ENCODE assay signal across 23 cellular contexts in the genomic region with DNA sequence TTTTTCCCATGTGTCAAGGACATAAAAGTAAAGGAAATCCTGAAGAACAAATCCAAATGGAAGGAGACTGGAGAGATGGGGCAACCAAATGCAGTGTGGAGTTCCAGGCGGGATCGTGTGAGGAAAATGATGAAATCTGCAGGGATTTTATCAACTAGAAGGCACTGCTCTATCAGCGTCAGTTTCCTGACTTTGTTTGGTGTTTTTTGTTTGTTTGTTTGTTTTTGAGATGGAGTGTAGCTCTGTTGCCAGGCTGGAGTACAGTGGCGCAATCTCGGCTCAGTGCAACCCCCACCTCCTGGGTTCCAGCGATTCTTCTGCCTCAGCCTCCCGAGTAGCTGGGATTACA. TPM values are rescaled to one million over a fixed set of nuclear protein-coding genes. Genes with fewer than 3 reads are reported as not detected.
DNase-seq lines count a peak whose midpoint lies in the region; ATAC-seq, FAIRE-seq and TF ChIP-seq lines count a peak whose summit lies in the region.
"Had no signal": no experiment of that assay in that cellular context is flagged by ENCODE, and none has a peak within 500 bp of the region (broad histone marks: within the 10 kb centered on the region; RNA-seq: fewer than 3 reads in every experiment).

No MANE protein-coding gene starts in this region.

- no peaks in the 10 kb centered on the region for H3K79me2 ChIP-seq in HepG2 (ENCODE audit: insufficient read depth, low read length)

- TF ChIP-seq CTCF in right lobe of liver (IDR thresholded peaks at IDR 0.05) (no peak), HepG2 (CRISPR knock-in tag; IDR thresholded peaks at IDR 0.05) (no peak), coronary artery (IDR thresholded peaks at IDR 0.05) (no peak), osteocyte (IDR thresholded peaks at IDR 0.05) (no peak), suprapubic skin (IDR thresholded peaks at IDR 0.05) (no peak)

- H3K27ac Mint-ChIP-seq in osteocyte (ENCODE audit: unreplicated experiment) = no peak overlapping the region
- H3K27ac Mint-ChIP-seq: CD4-positive, alpha-beta memory T cell had no signal

- peak in 3 of 4 donors; percentile 18 to 47 (median 26) for ATAC-seq in right lobe of liver
- ATAC-seq in HepG2 = no peak

- no peak overlapping the region for H3K4me2 ChIP-seq in HepG2 (ENCODE audit: low read depth, low read length)

- no peaks in the 10 kb centered on the region for H3K9me3 ChIP-seq in right lobe of liver
- H3K9me3 ChIP-seq in HepG2 (ENCODE audit: low read length) = no peaks in the 10 kb centered on the region
- no peaks in the 10 kb centered on the region for H3K9me3 ChIP-seq in suprapubic skin

- H3K4me1 ChIP-seq in right lobe of liver = no peaks in the 10 kb centered on the region
- no peaks in the 10 kb centered on the region for H3K4me1 ChIP-seq in HepG2 (ENCODE audit: insufficient read depth, low read length)
- H3K4me1 ChIP-seq in suprapubic skin = no peaks in the 10 kb centered on the region

- FAIRE-seq in HepG2 (lab: Jason Lieb, UNC) = no peak
- FAIRE-seq: A204.1, GM12891, H1 had no signal

- no peaks in the 10 kb centered on the region for H4K20me1 ChIP-seq in HepG2 (ENCODE audit: insufficient read depth, low read length)

- H3K9me3 Mint-ChIP-seq in osteocyte (ENCODE audit: unreplicated experiment) = peaks cover 6% of the 10 kb centered on the region

- H3K27ac ChIP-seq in right lobe of liver (no peak overlapping the region), HepG2 (ENCODE audit: extremely low read length, insufficient read depth, low read length) (no peak overlapping the region), coronary artery (no peak overlapping the region), suprapubic skin (no peak overlapping the region)
- H3K27ac ChIP-seq: 22Rv1, GM23248 had no signal

- H3K36me3 Mint-ChIP-seq in osteocyte (ENCODE audit: unreplicated experiment) = peaks cover 3% of the 10 kb centered on the region

- intact Hi-C loops in right lobe of liver (cut with DNase I) (no loop called here), HepG2 (cut with micrococcal nuclease; ENCODE audit: unreplicated experiment) (no loop called here)

- no peak overlapping the region for H3K4me3 ChIP-seq in right lobe of liver
- no peak overlapping the region for H3K4me3 ChIP-seq in HepG2 (replicated peaks in 1 of 3; ENCODE audit: insufficient read depth in 1 of 3, low read depth in 2 of 3, low read length in 3 of 3)
- no peak overlapping the region for H3K4me3 ChIP-seq in coronary artery
- H3K4me3 ChIP-seq in suprapubic skin = no peak overlapping the region
- H3K4me3 ChIP-seq: GM23248 had no signal

- H3K4me3 Mint-ChIP-seq in osteocyte (ENCODE audit: unreplicated experiment) = no peak overlapping the region
- H3K4me3 Mint-ChIP-seq: CD4-positive, alpha-beta memory T cell had no signal

- no peaks in the 10 kb centered on the region for H3K27me3 ChIP-seq in right lobe of liver
- H3K27me3 ChIP-seq in HepG2 (ENCODE audit: control insufficient read depth in 1 of 2, insufficient read depth in 2 of 2, low read length in 2 of 2) = peaks cover 4 to 18% of the 10 kb centered on the region in 2 experiments; a peak in 3 of 5 replicates
- H3K27me3 ChIP-seq in suprapubic skin = peaks cover 9% of the 10 kb centered on the region

- no peaks in the 10 kb centered on the region for H3K4me1 Mint-ChIP-seq in osteocyte (ENCODE audit: unreplicated experiment)

- TF ChIP-seq POLR2A in right lobe of liver (IDR thresholded peaks at IDR 0.05) (no peak), HepG2 (IDR thresholded peaks at IDR 0.05; ENCODE audit: insufficient read depth in 1 of 2, low read depth in 2 of 2, low read length in 2 of 2) (no peak), suprapubic skin (IDR thresholded peaks at IDR 0.05) (no peak)

- POLR2A ChIA-PET in HepG2 (lab: Yijun Ruan, JAX) = no interaction called here

- no peaks in the 10 kb centered on the region for H3K36me3 ChIP-seq in right lobe of liver
- no peaks in the 10 kb centered on the region for H3K36me3 ChIP-seq in HepG2 (replicated peaks in 1 of 2; ENCODE audit: control insufficient read depth in 1 of 2, insufficient read depth in 2 of 2, low read length in 2 of 2)
- H3K36me3 ChIP-seq in suprapubic skin = no peaks in the 10 kb centered on the region

- TF ChIP-seq EP300 in HepG2 (IDR thresholded peaks at IDR 0.05; ENCODE audit: low read depth in 2 of 2, low read length in 2 of 2) (no peak), HepG2 (CRISPR knock-in tag; IDR thresholded peaks at IDR 0.05; ENCODE audit: borderline replicate concordance) (no peak), suprapubic skin (IDR thresholded peaks at IDR 0.05) (no peak)

- no peak overlapping the region for H3K9ac ChIP-seq in HepG2 (ENCODE audit: insufficient read depth, low read depth, low read length)
- H3K9ac ChIP-seq: GM23248 had no signal

- DNase-seq in right lobe of liver = no peak
- DNase-seq in HepG2 (ENCODE audit: low spot score) = no peak
- peak; percentile 26 for DNase-seq in coronary artery (ENCODE audit: low spot score)
- DNase-seq in osteocyte (ENCODE audit: extremely low spot score, unreplicated experiment) = peak; percentile 17
- DNase-seq in suprapubic skin (ENCODE audit: low spot score in 2 of 2) = peak; percentile 5 to 20
- no peak for DNase-seq in NCI-H2171 (lab: John Stamatoyannopoulos, UW)
- no peak for DNase-seq in activated CD4-positive, alpha-beta T cell treated with anti-CD3 and anti-CD28 coated beads for 48 hours
- DNase-seq in AG08395 (ENCODE audit: low spot score) = no peak
- DNase-seq: ACHN; C1 segment of cervical spinal cord; Calu3; CD4-positive, alpha-beta memory T cell; COR-L47; DMS53; DMS79 treated with DMSO at 0.1 percent for 48 hours; GF-D8; GM23248; H7 had no signal

- CTCF ChIA-PET in HepG2 (lab: Yijun Ruan, JAX; ENCODE audit: low intra/inter-chr PET ratio, low total read pairs) = no interaction called here

- no TSS peak for BruUV-seq in HepG2 (replicated peaks; lab: Mats Ljungman, UMichigan)

- no peak overlapping the region for H2AFZ ChIP-seq in HepG2 (ENCODE audit: low read length)
- H2AFZ ChIP-seq: GM23248 had no signal

- H3K27me3 Mint-ChIP-seq in osteocyte (ENCODE audit: unreplicated experiment) = peaks cover 46% of the 10 kb centered on the region

- no peak for TF ChIP-seq RAD21 in HepG2 (CRISPR knock-in tag; IDR thresholded peaks at IDR 0.05)

- in situ Hi-C loops in HepG2 (cut with HindIII; ENCODE audit: extremely low pct_ligation_motif_present, low pct_unique_long_range_greater_than_20kb) = no loop called here

- WGBS in right lobe of liver (ENCODE audit: insufficient coverage, low coverage, low lambda C conversion rate, missing lambda C conversion rate) = 48% methylated on average over 6 of the region's 7 CpGs
- 59% methylated on average over 7 of the region's 7 CpGs for WGBS in HepG2 (ENCODE audit: low lambda C conversion rate)
- 77% methylated on average over 7 of the region's 7 CpGs for WGBS in suprapubic skin

TF ChIP-seq in HepG2, 621 proteins besides CTCF, POLR2A, EP300 and RAD21 (continues in another document):
- no peak for TF ChIP-seq FOXK2 (IDR thresholded peaks at IDR 0.05)
- TF ChIP-seq THAP11 (CRISPR knock-in tag; IDR thresholded peaks at IDR 0.05) = no peak
- no peak for TF ChIP-seq MEIS2 (CRISPR knock-in tag; IDR thresholded peaks at IDR 0.05)
- TF ChIP-seq NCOA5 (CRISPR knock-in tag; IDR thresholded peaks at IDR 0.05) = no peak
- TF ChIP-seq, protein P1, sequence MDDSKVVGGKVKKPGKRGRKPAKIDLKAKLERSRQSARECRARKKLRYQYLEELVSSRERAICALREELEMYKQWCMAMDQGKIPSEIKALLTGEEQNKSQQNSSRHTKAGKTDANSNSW (CRISPR knock-in tag; IDR thresholded peaks at IDR 0.05; ENCODE audit: borderline replicate concordance) = no peak
- TF ChIP-seq CHD4 (IDR thresholded peaks at IDR 0.05; ENCODE audit: borderline replicate concordance, low read length) = no peak
- no peak for TF ChIP-seq ZKSCAN8 (CRISPR knock-in tag; IDR thresholded peaks at IDR 0.05; ENCODE audit: borderline replicate concordance)
- TF ChIP-seq GPN1 (CRISPR knock-in tag; IDR thresholded peaks at IDR 0.05; ENCODE audit: borderline replicate concordance) = no peak
- no peak for TF ChIP-seq FOXA3 (CRISPR knock-in tag; IDR thresholded peaks at IDR 0.05)
- TF ChIP-seq ZNF615 (CRISPR knock-in tag; IDR thresholded peaks at IDR 0.05; ENCODE audit: borderline replicate concordance) = no peak
- no peak for TF ChIP-seq ATF5 (CRISPR knock-in tag; IDR thresholded peaks at IDR 0.05; ENCODE audit: low read depth)
- TF ChIP-seq STAG1 (CRISPR knock-in tag; IDR thresholded peaks at IDR 0.05) = no peak

RNA-seq across cellular contexts. Expression of gene GPR132, which starts 43.3 kb away (rescaled TPM):
- total RNA-seq in right lobe of liver = under 1 TPM; 0.11 to 0.84 (median 0.39) TPM
- not detected in 2 replicates for total RNA-seq in HepG2 (2016; rRNA removed; fragmentation: Illumina TruSeq; extraction: Trizol)
- not detected in 2 replicates for total RNA-seq in HepG2 (2016; cell fraction: cytosol; rRNA removed; fragmentation: Illumina TruSeq; extraction: Trizol; ENCODE audit: low read depth)
- total RNA-seq in HepG2 (2016; cell fraction: insoluble cytoplasmic fraction; rRNA removed; fragmentation: Illumina TruSeq; extraction: Trizol) = not detected in 2 replicates
- not detected in 2 replicates for total RNA-seq in HepG2 (2016; cell fraction: membrane; rRNA removed; fragmentation: Illumina TruSeq; extraction: Trizol)
- not detected in 2 replicates for total RNA-seq in HepG2 (2016; cell fraction: nucleus; rRNA removed; fragmentation: Illumina TruSeq; extraction: Trizol)
- not detected in 2 replicates for polyA plus RNA-seq in HepG2 (2011; rRNA removed)
- polyA plus RNA-seq in HepG2 (2011; cell fraction: cytosol; rRNA removed) = not detected in 2 replicates
- 0.05 TPM in 1 of 2 replicates, not detected in the other for polyA plus RNA-seq in HepG2 (2011; cell fraction: nucleus; rRNA removed)
- polyA plus RNA-seq in HepG2 (2012) = not detected in 2 replicates
- polyA plus RNA-seq in HepG2 (2016; cell fraction: cytosol; fragmentation: Illumina TruSeq; extraction: Trizol; ENCODE audit: low read depth) = not detected in 2 replicates
- not detected in 2 replicates for polyA plus RNA-seq in HepG2 (2016; cell fraction: insoluble cytoplasmic fraction; fragmentation: Illumina TruSeq; extraction: Trizol; ENCODE audit: low read depth)
- not detected in 2 replicates for polyA plus RNA-seq in HepG2 (2016; cell fraction: membrane; fragmentation: Illumina TruSeq; extraction: Trizol; ENCODE audit: low read depth)
- polyA plus RNA-seq in HepG2 (2016; cell fraction: nucleus; fragmentation: Illumina TruSeq; extraction: Trizol; ENCODE audit: insufficient read depth, low read depth) = not detected in 2 replicates
- polyA minus RNA-seq in HepG2 (2011; rRNA and poly(A)+ RNA removed; ENCODE audit: low replicate concordance) = 0.09 TPM in 1 of 2 replicates, not detected in the other
- polyA minus RNA-seq in HepG2 (2011; cell fraction: cytosol; rRNA and poly(A)+ RNA removed) = not detected in 2 replicates
- not detected in 2 replicates for polyA minus RNA-seq in HepG2 (2011; cell fraction: nucleus; rRNA and poly(A)+ RNA removed)
- 0.16 and 0.24 TPM in 2 replicates for total RNA-seq in osteocyte
- total RNA-seq in suprapubic skin = 1 to 10 TPM in 2 of 4 donors, under 1 TPM in 2; 0.95 to 2.7 (median 1.3) TPM
- total RNA-seq: G401, GM23248, H1, H7 had no signal
- polyA plus RNA-seq: GM23248 had no signal

Comparison
In these comparisons a context has a peak if more than half of its experiments do, and no peak if none do; other contexts are left out.
1. DNase-seq: peak in coronary artery (single experiment), osteocyte (single experiment) and suprapubic skin (2 of 2); none in right lobe of liver (0 of 3), HepG2 (single experiment), NCI-H2171 (single experiment), activated CD4-positive, alpha-beta T cell treated with anti-CD3 and anti-CD28 coated beads for 48 hours (single experiment) and AG08395 (single experiment).